In the genomic region with DNA sequence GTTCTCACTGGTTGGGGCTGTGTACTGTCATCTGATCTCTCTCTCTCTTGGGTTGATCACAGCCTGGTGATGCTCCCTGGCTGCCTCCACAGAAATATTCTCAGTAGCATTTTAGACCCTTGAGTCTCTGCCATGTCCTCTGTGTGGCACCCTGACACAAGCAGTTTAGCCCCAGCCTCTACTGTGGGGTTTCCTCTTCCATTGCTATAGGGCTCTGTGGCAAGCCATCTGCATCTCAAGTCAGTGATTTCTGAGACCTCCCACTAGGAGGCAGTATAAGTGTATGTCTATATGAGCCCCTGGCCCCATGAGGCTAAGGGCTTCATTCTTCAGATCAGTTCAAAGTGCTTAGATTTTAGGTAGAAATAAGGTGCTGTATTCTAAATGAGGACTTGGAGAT, we compare ENCODE assay signal across 1 cellular context.
TF ChIP-seq lines count a peak whose summit lies in the region.

No MANE protein-coding gene starts in this region.

TF ChIP-seq in Ishikawa, 13 proteins besides CTCF, POLR2A, EP300 and RAD21 (continued from another document):
- TF ChIP-seq, protein P1, sequence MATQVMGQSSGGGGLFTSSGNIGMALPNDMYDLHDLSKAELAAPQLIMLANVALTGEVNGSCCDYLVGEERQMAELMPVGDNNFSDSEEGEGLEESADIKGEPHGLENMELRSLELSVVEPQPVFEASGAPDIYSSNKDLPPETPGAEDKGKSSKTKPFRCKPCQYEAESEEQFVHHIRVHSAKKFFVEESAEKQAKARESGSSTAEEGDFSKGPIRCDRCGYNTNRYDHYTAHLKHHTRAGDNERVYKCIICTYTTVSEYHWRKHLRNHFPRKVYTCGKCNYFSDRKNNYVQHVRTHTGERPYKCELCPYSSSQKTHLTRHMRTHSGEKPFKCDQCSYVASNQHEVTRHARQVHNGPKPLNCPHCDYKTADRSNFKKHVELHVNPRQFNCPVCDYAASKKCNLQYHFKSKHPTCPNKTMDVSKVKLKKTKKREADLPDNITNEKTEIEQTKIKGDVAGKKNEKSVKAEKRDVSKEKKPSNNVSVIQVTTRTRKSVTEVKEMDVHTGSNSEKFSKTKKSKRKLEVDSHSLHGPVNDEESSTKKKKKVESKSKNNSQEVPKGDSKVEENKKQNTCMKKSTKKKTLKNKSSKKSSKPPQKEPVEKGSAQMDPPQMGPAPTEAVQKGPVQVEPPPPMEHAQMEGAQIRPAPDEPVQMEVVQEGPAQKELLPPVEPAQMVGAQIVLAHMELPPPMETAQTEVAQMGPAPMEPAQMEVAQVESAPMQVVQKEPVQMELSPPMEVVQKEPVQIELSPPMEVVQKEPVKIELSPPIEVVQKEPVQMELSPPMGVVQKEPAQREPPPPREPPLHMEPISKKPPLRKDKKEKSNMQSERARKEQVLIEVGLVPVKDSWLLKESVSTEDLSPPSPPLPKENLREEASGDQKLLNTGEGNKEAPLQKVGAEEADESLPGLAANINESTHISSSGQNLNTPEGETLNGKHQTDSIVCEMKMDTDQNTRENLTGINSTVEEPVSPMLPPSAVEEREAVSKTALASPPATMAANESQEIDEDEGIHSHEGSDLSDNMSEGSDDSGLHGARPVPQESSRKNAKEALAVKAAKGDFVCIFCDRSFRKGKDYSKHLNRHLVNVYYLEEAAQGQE (IDR thresholded peaks at IDR 0.05; ENCODE audit: low read depth) = no peak
